11 cellular contexts compared by ENCODE assay signal in genomic region chr15:63019539-63020109, GRCh38. TPM values are rescaled to one million over a fixed set of nuclear protein-coding genes. Genes with fewer than 3 reads are reported as not detected.
DNase-seq lines count a peak whose midpoint lies in the region; ATAC-seq, FAIRE-seq and TF ChIP-seq lines count a peak whose summit lies in the region.
"Had no signal": no experiment of that assay in that cellular context is flagged by ENCODE, and none has a peak within 500 bp of the region (broad histone marks: within the 10 kb centered on the region; RNA-seq: fewer than 3 reads in every experiment).

No MANE protein-coding gene starts in this region.

- no peaks in the 10 kb centered on the region for H4K20me1 ChIP-seq in hepatocyte (ENCODE audit: insufficient read depth, poor library complexity, severe bottlenecking)

- WGBS in small intestine, 3 donors, result 67 to 73% (median 70%) methylated on average over 9 of the region's 9 CpGs
- WGBS in hepatocyte (ENCODE audit: low lambda C conversion rate, missing lambda C conversion rate), result 51% methylated on average over 9 of the region's 9 CpGs

- H3K9me3 ChIP-seq in SJCRH30 (replicated peaks), result no peaks in the 10 kb centered on the region
- H3K9me3 ChIP-seq in small intestine (ENCODE audit: control insufficient read depth, low read depth), result no peaks in the 10 kb centered on the region
- H3K9me3 ChIP-seq in kidney (ENCODE audit: control insufficient read depth in 1 of 2, low read length in 2 of 2), result no peaks in the 10 kb centered on the region
- H3K9me3 ChIP-seq in CD4-positive, alpha-beta T cell (ENCODE audit: control insufficient read depth, low read length), result no peaks in the 10 kb centered on the region
- H3K9me3 ChIP-seq in hepatocyte (ENCODE audit: low read depth), result no peaks in the 10 kb centered on the region

- H3K27ac ChIP-seq in SJCRH30, result no peak overlapping the region
- no peak overlapping the region for H3K27ac ChIP-seq in small intestine (ENCODE audit: low read depth in 1 of 2, low read length in 1 of 2)
- H3K27ac ChIP-seq in kidney (ENCODE audit: low read depth in 2 of 2, low read length in 2 of 2), result no peak overlapping the region
- H3K27ac ChIP-seq in CD4-positive, alpha-beta T cell (ENCODE audit: low read depth, low read length), result no peak overlapping the region
- H3K27ac ChIP-seq in hepatocyte, result no peak overlapping the region

- H3K9me3 Mint-ChIP-seq in CD4-positive, alpha-beta T cell, result no peaks in the 10 kb centered on the region

- intact Hi-C loops in kidney (cut with DNase I), result no loop called here
- intact Hi-C loops in CD4-positive, alpha-beta T cell (cut with DNase I, micrococcal nuclease), result no loop called here

- H3K36me3 ChIP-seq in SJCRH30 (no peaks in the 10 kb centered on the region), small intestine (ENCODE audit: control insufficient read depth in 2 of 2, insufficient read depth in 2 of 2, low read length in 2 of 2) (no peaks in the 10 kb centered on the region), kidney (ENCODE audit: control insufficient read depth in 1 of 2, insufficient read depth in 2 of 2, low read length in 2 of 2) (no peaks in the 10 kb centered on the region), hepatocyte (replicated peaks; ENCODE audit: insufficient read depth, low read depth) (no peaks in the 10 kb centered on the region)

- peaks cover 23% of the 10 kb centered on the region for H3K4me1 ChIP-seq in SJCRH30
- H3K4me1 ChIP-seq in small intestine (ENCODE audit: control insufficient read depth in 2 of 2, insufficient read depth in 1 of 2, low read depth in 1 of 2, low read length in 1 of 2), result no peaks in the 10 kb centered on the region
- H3K4me1 ChIP-seq in kidney (ENCODE audit: control insufficient read depth in 1 of 2, insufficient read depth in 1 of 2, low read depth in 1 of 2, low read length in 2 of 2), result no peaks in the 10 kb centered on the region
- H3K4me1 ChIP-seq in hepatocyte (ENCODE audit: insufficient read depth), result no peaks in the 10 kb centered on the region

- POLR2A ChIA-PET in CD4-positive, alpha-beta T cell (lab: Charles Lee), result no interaction called here

- ATAC-seq in CD4-positive, alpha-beta T cell (ENCODE audit: poor library complexity), result no peak
- ATAC-seq: activated CD4-positive, alpha-beta T cell treated with anti-CD3 and anti-CD28 coated beads for 36 hours had no signal

- no peaks in the 10 kb centered on the region for H3K79me2 ChIP-seq in hepatocyte

- no peak overlapping the region for H3K4me3 ChIP-seq in SJCRH30
- H3K4me3 ChIP-seq in fibroblast of the aortic adventitia (ENCODE audit: low read depth, low read length), result no peak overlapping the region
- H3K4me3 ChIP-seq in small intestine (ENCODE audit: low read depth in 1 of 2, low read length in 2 of 2), result no peak overlapping the region
- H3K4me3 ChIP-seq in kidney (ENCODE audit: low read length in 2 of 2), result no peak overlapping the region
- no peak overlapping the region for H3K4me3 ChIP-seq in hepatocyte

- CTCF ChIA-PET in CD4-positive, alpha-beta T cell (lab: Charles Lee), result no interaction called here

- FAIRE-seq in small intestine (lab: Jason Lieb, UNC) (no peak), kidney (lab: Jason Lieb, UNC) (no peak)

- no peak overlapping the region for H3K4me3 Mint-ChIP-seq in CD4-positive, alpha-beta T cell
- H3K4me3 Mint-ChIP-seq: activated CD4-positive, alpha-beta T cell treated with anti-CD3 and anti-CD28 coated beads for 36 hours had no signal

- H3K27me3 ChIP-seq in SJCRH30 (no peaks in the 10 kb centered on the region), small intestine (ENCODE audit: control insufficient read depth in 2 of 2, insufficient read depth in 2 of 2, low read length in 2 of 2) (no peaks in the 10 kb centered on the region), hepatocyte (no peaks in the 10 kb centered on the region)
- no peaks in the 10 kb centered on the region for H3K27me3 ChIP-seq in CD4-positive, alpha-beta T cell (ENCODE audit: control insufficient read depth, insufficient read depth, low read length)

- DNase-seq in NCI-H146 (lab: John Stamatoyannopoulos, UW) (peak; percentile 58), NCI-H146 treated with DMSO at 0.1 percent for 48 hours (lab: John Stamatoyannopoulos, UW; ENCODE audit: unreplicated experiment) (no peak), SJCRH30 (peak; percentile 52 to 68), fibroblast of the aortic adventitia (ENCODE audit: low read depth) (peak; percentile 84), small intestine (peak; percentile 69), kidney (no peak), hepatocyte (ENCODE audit: low spot score) (no peak)
- no peak for DNase-seq in CD4-positive, alpha-beta T cell
- DNase-seq: 8988T; activated CD4-positive, alpha-beta T cell treated with anti-CD3 and anti-CD28 coated beads for 36 hours; NCI-H1436 treated with DMSO at 0.1 percent for 48 hours had no signal

- H3K9ac ChIP-seq in kidney (ENCODE audit: low read length in 2 of 2), result no peak overlapping the region

- H3K27ac Mint-ChIP-seq in CD4-positive, alpha-beta T cell, result no peak overlapping the region
- H3K27ac Mint-ChIP-seq: activated CD4-positive, alpha-beta T cell treated with anti-CD3 and anti-CD28 coated beads for 36 hours had no signal

- H3K27me3 Mint-ChIP-seq in CD4-positive, alpha-beta T cell, result peaks cover 10% of the 10 kb centered on the region
- H3K27me3 Mint-ChIP-seq: activated CD4-positive, alpha-beta T cell treated with anti-CD3 and anti-CD28 coated beads for 36 hours had no signal

- no peak overlapping the region for H3K4me2 ChIP-seq in hepatocyte

- no peaks in the 10 kb centered on the region for H3K9me2 ChIP-seq in hepatocyte (replicated peaks; ENCODE audit: insufficient read depth)

- no peaks in the 10 kb centered on the region for H3K4me1 Mint-ChIP-seq in CD4-positive, alpha-beta T cell (ENCODE audit: low read depth)

- TF ChIP-seq CTCF in fibroblast of the aortic adventitia (IDR thresholded peaks at IDR 0.05; ENCODE audit: insufficient read depth, low read length) (no peak), kidney (IDR thresholded peaks at IDR 0.05; ENCODE audit: borderline replicate concordance, extremely low read depth, insufficient read depth) (no peak), hepatocyte (IDR thresholded peaks at IDR 0.05; ENCODE audit: poor library complexity) (no peak)
- TF ChIP-seq CTCF in CD4-positive, alpha-beta T cell (IDR thresholded peaks at IDR 0.05), result no peak

- no peak overlapping the region for H2AFZ ChIP-seq in hepatocyte

- no peaks in the 10 kb centered on the region for H3K36me3 Mint-ChIP-seq in CD4-positive, alpha-beta T cell (ENCODE audit: low read depth)

RNA-seq across cellular contexts. Expression of gene TPM1, which starts 22.9 kb away (rescaled TPM):
- total RNA-seq in SJCRH30 (2014; rRNA removed; shearing (Covaris generic)), result 57.5 and 58.2 TPM in 2 replicates
- total RNA-seq in fibroblast of the aortic adventitia (ENCODE audit: low replicate concordance) (261 and 746 TPM in 2 replicates), kidney (473 TPM), hepatocyte (283 and 291 TPM in 2 replicates)
- polyA plus RNA-seq in small intestine (100 to 1,000 TPM; 353 to 542 (median 411) TPM), kidney (ENCODE audit: insufficient read depth, low read depth, low replicate concordance) (252 TPM), hepatocyte (353 and 477 TPM in 2 replicates)
- total RNA-seq in CD4-positive, alpha-beta T cell, result 1 to 10 TPM; 7.9 to 9.8 TPM

Comparison
In these comparisons a context has a peak if more than half of its experiments do, and no peak if none do; other contexts are left out.
1. DNase-seq: peak in NCI-H146 (single experiment), SJCRH30 (2 of 2), fibroblast of the aortic adventitia (single experiment) and small intestine (single experiment); none in NCI-H146 treated with DMSO at 0.1 percent for 48 hours (single experiment), kidney (single experiment), CD4-positive, alpha-beta T cell (0 of 10) and hepatocyte (single experiment).